ENCODE assay signal across 8 cellular contexts in genomic region chr19:58154679-58155648, GRCh38. TPM values are rescaled to one million over a fixed set of nuclear protein-coding genes. Genes with fewer than 3 reads are reported as not detected.
DNase-seq lines count a peak whose midpoint lies in the region; ATAC-seq and TF ChIP-seq lines count a peak whose summit lies in the region.

No MANE protein-coding gene starts in this region.

- no peaks in the 10 kb centered on the region for H3K27me3 ChIP-seq in A673 (replicated peaks; ENCODE audit: insufficient read depth, low read depth, low read length, poor library complexity)
- no peaks in the 10 kb centered on the region for H3K27me3 ChIP-seq in dorsolateral prefrontal cortex
- no peaks in the 10 kb centered on the region for H3K27me3 ChIP-seq in liver (ENCODE audit: control insufficient read depth in 4 of 4, insufficient read depth in 4 of 4, low read length in 3 of 4)

- H3K27ac ChIP-seq in A673 (ENCODE audit: low read depth, low read length, poor library complexity, severe bottlenecking) (peak overlapping the region; percentile 65), dorsolateral prefrontal cortex (peak overlapping the region in 58 of 59 donors; percentile 9 to 97 (median 88)), liver (ENCODE audit: low read depth in 1 of 2, low read length in 2 of 2) (peak overlapping the region; percentile 69 to 87)

- no peaks in the 10 kb centered on the region for H3K27me3 Mint-ChIP-seq in activated CD4-positive, alpha-beta memory T cell treated with anti-CD3 and anti-CD28 coated beads for 36 hours

- 4% methylated on average over 85 of the region's 85 CpGs for WGBS in liver

- peak overlapping the region; percentile 79 for H3K4me3 Mint-ChIP-seq in activated CD4-positive, alpha-beta memory T cell treated with anti-CD3 and anti-CD28 coated beads for 36 hours

- TF ChIP-seq RAD21 in liver (IDR thresholded peaks at IDR 0.05), result peak; percentile 98 to 99

- POLR2A ChIA-PET in A673 (lab: Charles Lee; ENCODE audit: low non-redundant PET), result no interaction called here
- POLR2A ChIA-PET in activated CD4-positive, alpha-beta memory T cell treated with anti-CD3 and anti-CD28 coated beads for 36 hours (lab: Charles Lee), result interaction anchor here (0.6 kb wide), 1 partner anchor 1097 kb away, joined by 3 read pairs; no protein-coding TSS in a partner anchor

- H3K27ac Mint-ChIP-seq in activated CD4-positive, alpha-beta memory T cell treated with anti-CD3 and anti-CD28 coated beads for 36 hours, result peak overlapping the region; percentile 23

- ATAC-seq in GM18520 (IDR thresholded peaks at IDR 0.05; ENCODE audit: unreplicated experiment), result peak; percentile 62
- ATAC-seq in HG03103 (IDR thresholded peaks at IDR 0.05; ENCODE audit: low read depth, unreplicated experiment), result peak; percentile 76

- no TSS peak for BruUV-seq in A673 (replicated peaks; lab: Mats Ljungman, UMichigan)

- H3K9me3 ChIP-seq in A673 (ENCODE audit: low read depth, low read length, poor library complexity, severe bottlenecking), result peaks cover 27% of the 10 kb centered on the region
- peaks cover 7 to 16% (median 10%) of the 10 kb centered on the region in 4 donors for H3K9me3 ChIP-seq in liver (ENCODE audit: control insufficient read depth in 4 of 4, low read length in 3 of 4)

- DNase-seq in A673 (ENCODE audit: low spot score) (peak; percentile 96), NCI-H345 treated with DMSO at 0.1 percent for 48 hours (lab: John Stamatoyannopoulos, UW; ENCODE audit: unreplicated experiment) (peak; percentile 61), dorsolateral prefrontal cortex (peak; percentile 80 to 96 (median 93))
- DNase-seq in activated CD4-positive, alpha-beta memory T cell treated with anti-CD3 and anti-CD28 coated beads for 36 hours, result peak; percentile 98
- DNase-seq in stimulated activated CD4-positive, alpha-beta T cell treated with anti-CD3 and anti-CD28 coated beads, Interleukin-2, amount 100 ng/mL, for 48 hours, result peak; percentile 99

- H3K36me3 ChIP-seq in A673 (ENCODE audit: insufficient read depth, low read length, poor library complexity, severe bottlenecking) (no peaks in the 10 kb centered on the region), liver (ENCODE audit: control insufficient read depth in 4 of 4, insufficient read depth in 3 of 4, low read depth in 1 of 4, low read length in 3 of 4) (peaks cover 0 to 2% (median 0%) of the 10 kb centered on the region in 4 donors)

- peaks cover 2% of the 10 kb centered on the region for H3K36me3 Mint-ChIP-seq in activated CD4-positive, alpha-beta memory T cell treated with anti-CD3 and anti-CD28 coated beads for 36 hours

- H3K4me1 Mint-ChIP-seq in activated CD4-positive, alpha-beta memory T cell treated with anti-CD3 and anti-CD28 coated beads for 36 hours (ENCODE audit: low read depth), result peaks cover 11% of the 10 kb centered on the region

- peak overlapping the region; percentile 45 to 56 for H3K9ac ChIP-seq in liver (ENCODE audit: low read depth in 1 of 2, low read length in 2 of 2)

- H3K4me3 ChIP-seq in A673 (ENCODE audit: low read depth, low read length, poor library complexity, severe bottlenecking) (peak overlapping the region; percentile 87), dorsolateral prefrontal cortex (peak overlapping the region; percentile 61 to 99 (median 92)), liver (ENCODE audit: low read depth in 1 of 3, low read length in 3 of 3) (peak overlapping the region; percentile 36 to 93 (median 88))

- H3K9me3 Mint-ChIP-seq in activated CD4-positive, alpha-beta memory T cell treated with anti-CD3 and anti-CD28 coated beads for 36 hours, result peaks cover 7% of the 10 kb centered on the region

- TF ChIP-seq CTCF in A673 (conservative IDR thresholded peaks at IDR 0.05; ENCODE audit: low read depth, low read length) (peak; percentile 98), dorsolateral prefrontal cortex (IDR thresholded peaks at IDR 0.05 in 54 of 56, conservative IDR thresholded peaks at IDR 0.05 in 2 of 56; ENCODE audit: low read depth in 1 of 56, partially characterized antibody in 56 of 56) (peak; percentile 96 to 100 (median 99)), liver (IDR thresholded peaks at IDR 0.05; ENCODE audit: low read depth, low read length, missing input control) (peak; percentile 98)

- intact Hi-C loops in A673 (cut with micrococcal nuclease; ENCODE audit: unreplicated experiment), result loop anchor here (2.0 to 10.0 kb wide), 4 partner anchors 132 to 1050 kb away; partner anchors contain the start of gene ZNF550
- intact Hi-C loops in activated CD4-positive, alpha-beta memory T cell treated with anti-CD3 and anti-CD28 coated beads for 36 hours (cut with micrococcal nuclease), result loop anchor here (1.0 to 10.0 kb wide), 8 partner anchors 56 to 1051 kb away; partner anchors contain the start of genes ZNF416, ZNF460, ZNF606 and ZNF776
- intact Hi-C loops in dorsolateral prefrontal cortex (cut with DNase I), result loop anchor here (1.0 to 10.0 kb wide), 7 partner anchors 96 to 1050 kb away; partner anchors contain the start of genes ZNF606 (in 2 of the 2), ZNF776 (in 2 of the 2), ERVK3-1 (in 1 of the 2) and ZNF135 (in 1 of the 2)

- CTCF ChIA-PET in A673 (lab: Charles Lee), result interaction anchor here (0.6 to 1.0 kb wide), 4 partner anchors 24 to 1229 kb away, joined by 3 to 11 read pairs (median 4); no protein-coding TSS in a partner anchor
- CTCF ChIA-PET in activated CD4-positive, alpha-beta memory T cell treated with anti-CD3 and anti-CD28 coated beads for 36 hours (lab: Charles Lee), result interaction anchor here (0.6 to 1.3 kb wide), 7 partner anchors 10 to 1563 kb away, joined by 3 to 5 read pairs (median 3); no protein-coding TSS in a partner anchor

- no peaks in the 10 kb centered on the region for H3K4me1 ChIP-seq in A673 (ENCODE audit: insufficient read depth, low read length, poor library complexity, severe bottlenecking)
- peaks cover 4 to 17% (median 9%) of the 10 kb centered on the region in 4 donors for H3K4me1 ChIP-seq in liver (ENCODE audit: control insufficient read depth in 4 of 4, insufficient read depth in 4 of 4, low read length in 3 of 4)

TF ChIP-seq in liver, 16 proteins besides CTCF, POLR2A, EP300 and RAD21 (continues in another document):
- TF ChIP-seq YY1 (IDR thresholded peaks at IDR 0.05), result peak; percentile 94
- TF ChIP-seq FOXA2 (IDR thresholded peaks at IDR 0.05), result no peak
- TF ChIP-seq GABPA (IDR thresholded peaks at IDR 0.05 in 1 of 2, conservative IDR thresholded peaks at IDR 0.05 in 1 of 2), result peak in 1 of 2 donors; percentile 91
- TF ChIP-seq RXRA (IDR thresholded peaks at IDR 0.05), result no peak
- no peak for TF ChIP-seq MAX (IDR thresholded peaks at IDR 0.05)
- TF ChIP-seq ZBTB33 (IDR thresholded peaks at IDR 0.05), result no peak
- TF ChIP-seq TAF1 (conservative IDR thresholded peaks at IDR 0.05), result no peak
- no peak for TF ChIP-seq ATF3 (IDR thresholded peaks at IDR 0.05)
- no peak for TF ChIP-seq FOXA1 (IDR thresholded peaks at IDR 0.05)
- TF ChIP-seq HNF4A (conservative IDR thresholded peaks at IDR 0.05), result peak in 1 of 2 donors; percentile 25
- TF ChIP-seq HNF4G (IDR thresholded peaks at IDR 0.05), result no peak

RNA-seq across cellular contexts. Expression of gene ZNF329, which starts 4.4 kb away (rescaled TPM):
- total RNA-seq in A673 (2021) (10.1 and 13.1 TPM in 2 replicates), dorsolateral prefrontal cortex (10 to 100 TPM; 11.7 to 25.0 (median 17.8) TPM), liver (1 to 10 TPM; 5.4 to 6.8 TPM)
- 1 to 10 TPM; 4.2 to 4.4 TPM for total RNA-seq in activated CD4-positive, alpha-beta memory T cell treated with anti-CD3 and anti-CD28 coated beads for 36 hours
- polyA plus RNA-seq in liver, result 1 to 10 TPM; 1.2 to 2.2 TPM

RNA-seq across cellular contexts. Expression of gene ZNF274, which starts 27.9 kb away (rescaled TPM):
- 25.0 and 27.4 TPM in 2 replicates for total RNA-seq in A673 (2021)
- 10 to 100 TPM; 19.1 to 19.6 TPM for total RNA-seq in activated CD4-positive, alpha-beta memory T cell treated with anti-CD3 and anti-CD28 coated beads for 36 hours
- total RNA-seq in dorsolateral prefrontal cortex, result 10 to 100 TPM in 119 of 120 experiments, 1 to 10 TPM in 1; 9.8 to 36.6 (median 18.7) TPM
- total RNA-seq in liver, result 10 to 100 TPM; 12.8 to 18.2 TPM
- polyA plus RNA-seq in liver, result 10 to 100 TPM in 1 of 2 donors, 1 to 10 TPM in 1; 5.7 to 10.9 TPM

RNA-seq across cellular contexts. Expression of gene ZSCAN18, which starts 56.9 kb away (rescaled TPM):
- 26.1 and 38.4 TPM in 2 replicates for total RNA-seq in A673 (2021)
- 10 to 100 TPM; 13.8 to 15.7 TPM for total RNA-seq in activated CD4-positive, alpha-beta memory T cell treated with anti-CD3 and anti-CD28 coated beads for 36 hours
- 100 to 1,000 TPM; 140 to 230 (median 177) TPM for total RNA-seq in dorsolateral prefrontal cortex
- 10 to 100 TPM; 13.1 to 21.7 TPM for total RNA-seq in liver
- 10 to 100 TPM in 1 of 2 donors, 1 to 10 TPM in 1; 2.1 to 10.3 TPM for polyA plus RNA-seq in liver

Comparison
In these comparisons a context has a peak if more than half of its experiments do, and no peak if none do; other contexts are left out.
1. Peak in every context shown above with its lines: DNase-seq, ATAC-seq, H3K4me3 ChIP-seq and H3K27ac ChIP-seq.